10 cellular contexts compared by ENCODE assay signal in the genomic region with DNA sequence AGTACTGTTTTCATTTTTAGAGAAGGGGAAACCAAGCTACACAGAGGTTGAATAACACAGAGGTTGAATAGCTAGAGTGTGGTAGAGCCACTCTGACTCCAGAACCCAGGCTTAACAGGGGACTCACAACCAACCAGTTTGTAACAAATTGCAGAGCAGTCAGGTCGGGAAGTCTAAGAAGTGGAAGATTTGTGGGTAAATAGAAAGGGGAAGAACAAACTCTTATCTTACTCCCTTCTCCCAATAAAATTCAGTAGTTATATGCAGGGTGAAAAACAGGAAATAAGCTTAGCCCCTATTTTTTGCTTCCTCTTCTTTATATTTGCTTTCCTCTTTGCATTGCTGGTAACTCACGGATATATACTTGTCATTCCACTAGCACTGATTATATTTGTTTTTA. TPM values are rescaled to one million over a fixed set of nuclear protein-coding genes. Genes with fewer than 3 reads are reported as not detected.
DNase-seq lines count a peak whose midpoint lies in the region; ATAC-seq and TF ChIP-seq lines count a peak whose summit lies in the region.
"Had no signal": no experiment of that assay in that cellular context is flagged by ENCODE, and none has a peak within 500 bp of the region (broad histone marks: within the 10 kb centered on the region; RNA-seq: fewer than 3 reads in every experiment).

No MANE protein-coding gene starts in this region.

- H3K27ac Mint-ChIP-seq in activated naive CD8-positive, alpha-beta T cell treated with anti-CD3 and anti-CD28 coated beads for 36 hours: peak overlapping the region; percentile 18
- H3K27ac Mint-ChIP-seq in progenitor cell of endocrine pancreas: peak overlapping the region; percentile 60

- ATAC-seq in activated T-cell treated with anti-CD3 and anti-CD28 coated beads, Interleukin-2, amount 50 U/mL, for 4 hours: peak; percentile 24 to 44
- ATAC-seq in HG02970 (IDR thresholded peaks at IDR 0.05; ENCODE audit: low FRiP score, unreplicated experiment): no peak
- ATAC-seq: Panc1 had no signal

- H3K4me3 Mint-ChIP-seq in activated T-cell treated with anti-CD3 and anti-CD28 coated beads, Interleukin-2, amount 50 U/mL, for 4 hours: peak overlapping the region; percentile 48
- no peak overlapping the region for H3K4me3 Mint-ChIP-seq in activated naive CD8-positive, alpha-beta T cell treated with anti-CD3 and anti-CD28 coated beads for 36 hours
- no peak overlapping the region for H3K4me3 Mint-ChIP-seq in progenitor cell of endocrine pancreas (ENCODE audit: low read depth)

- DNase-seq in activated T-cell treated with anti-CD3 and anti-CD28 coated beads, Interleukin-2, amount 50 U/mL, for 4 hours: no peak
- no peak for DNase-seq in activated T-cell treated with anti-CD3 and anti-CD28 coated beads for 4 hours
- DNase-seq in NCI-H69 (lab: John Stamatoyannopoulos, UW): peak; percentile 5
- DNase-seq in activated naive CD8-positive, alpha-beta T cell treated with anti-CD3 and anti-CD28 coated beads for 36 hours: no peak
- DNase-seq in progenitor cell of endocrine pancreas (ENCODE audit: low spot score, unreplicated experiment): no peak
- no peak for DNase-seq in DMS 273 (lab: John Stamatoyannopoulos, UW; ENCODE audit: unreplicated experiment)
- no peak for DNase-seq in effector CD4-positive, alpha-beta T cell
- DNase-seq: NCI-H1092 had no signal

- no peak for TF ChIP-seq CTCF in progenitor cell of endocrine pancreas (IDR thresholded peaks at IDR 0.05; ENCODE audit: unreplicated experiment)

- peaks cover 89% of the 10 kb centered on the region for H3K4me1 Mint-ChIP-seq in activated T-cell treated with anti-CD3 and anti-CD28 coated beads, Interleukin-2, amount 50 U/mL, for 4 hours (ENCODE audit: low read depth)
- H3K4me1 Mint-ChIP-seq in activated naive CD8-positive, alpha-beta T cell treated with anti-CD3 and anti-CD28 coated beads for 36 hours: peaks cover 85% of the 10 kb centered on the region
- H3K4me1 Mint-ChIP-seq in progenitor cell of endocrine pancreas (ENCODE audit: low read depth): peaks cover 41% of the 10 kb centered on the region

- H3K9me3 Mint-ChIP-seq in activated T-cell treated with anti-CD3 and anti-CD28 coated beads, Interleukin-2, amount 50 U/mL, for 4 hours: no peaks in the 10 kb centered on the region
- no peaks in the 10 kb centered on the region for H3K9me3 Mint-ChIP-seq in activated naive CD8-positive, alpha-beta T cell treated with anti-CD3 and anti-CD28 coated beads for 36 hours
- H3K9me3 Mint-ChIP-seq in progenitor cell of endocrine pancreas (ENCODE audit: low read depth): no peaks in the 10 kb centered on the region

- peaks cover 29% of the 10 kb centered on the region for H3K36me3 Mint-ChIP-seq in activated T-cell treated with anti-CD3 and anti-CD28 coated beads, Interleukin-2, amount 50 U/mL, for 4 hours (ENCODE audit: insufficient read depth)
- H3K36me3 Mint-ChIP-seq in activated naive CD8-positive, alpha-beta T cell treated with anti-CD3 and anti-CD28 coated beads for 36 hours: peaks cover 63% of the 10 kb centered on the region
- peaks cover 19% of the 10 kb centered on the region for H3K36me3 Mint-ChIP-seq in progenitor cell of endocrine pancreas (ENCODE audit: insufficient read depth)

- no peaks in the 10 kb centered on the region for H3K27me3 Mint-ChIP-seq in activated T-cell treated with anti-CD3 and anti-CD28 coated beads, Interleukin-2, amount 50 U/mL, for 4 hours (ENCODE audit: low read depth)
- H3K27me3 Mint-ChIP-seq in activated naive CD8-positive, alpha-beta T cell treated with anti-CD3 and anti-CD28 coated beads for 36 hours: no peaks in the 10 kb centered on the region
- H3K27me3 Mint-ChIP-seq in progenitor cell of endocrine pancreas: no peaks in the 10 kb centered on the region

RNA-seq across cellular contexts. Expression of a gene that starts 23.2 kb away (rescaled TPM):
- 100 to 1,000 TPM; 218 to 249 (median 235) TPM for total RNA-seq in activated T-cell treated with anti-CD3 and anti-CD28 coated beads, Interleukin-2, amount 50 U/mL, for 4 hours
- 100 to 1,000 TPM; 301 to 302 TPM for total RNA-seq in activated naive CD8-positive, alpha-beta T cell treated with anti-CD3 and anti-CD28 coated beads for 36 hours
- total RNA-seq in progenitor cell of endocrine pancreas: 287 and 288 TPM in 2 replicates
